ENCODE assay signal across 21 cellular contexts in genomic region chrX:13115457-13115856, GRCh38.
"Had no signal": no experiment of that assay in that cellular context is flagged by ENCODE, and none has a peak within 500 bp of the region (broad histone marks: within the 10 kb centered on the region; RNA-seq: fewer than 3 reads in every experiment).

No MANE protein-coding gene starts in this region.

- H3K36me3 ChIP-seq: brain microvascular endothelial cell, esophagus muscularis mucosa, left lung, pancreas had no signal

- H3K27ac ChIP-seq: brain microvascular endothelial cell, left lung, pancreas had no signal

- H3K4me3 ChIP-seq: esophagus muscularis mucosa, left lung, pancreas had no signal

- DNase-seq: activated CD4-positive, alpha-beta T cell treated with anti-CD3 and anti-CD28 coated beads, Interleukin-2, amount 10 ng/mL, durations not matched to agents 24 days and 14 days; activated CD8-positive, alpha-beta T cell treated with anti-CD3 and anti-CD28 coated beads for 36 hours; activated naive CD4-positive, alpha-beta T cell treated with anti-CD3 and anti-CD28 coated beads for 36 hours; activated T-cell treated with anti-CD3 and anti-CD28 coated beads, Interleukin-2, amount 50 U/mL, for 4 hours; brain microvascular endothelial cell; cerebellar nuclear complex; effector CD8-positive, alpha-beta T cell; hypothalamus; islet precursor cell; left lung; mesendoderm; naive thymus-derived CD8-positive, alpha-beta T cell; pancreas; stimulated activated CD4-positive, alpha-beta T cell treated with anti-CD3 and anti-CD28 coated beads, Interleukin-12 subunit alpha, Interleukin-12 subunit beta, amount 100 ng/mL, for 4 hours; stimulated activated CD4-positive, alpha-beta T cell treated with anti-CD3 and anti-CD28 coated beads, Interleukin-1b, Interleukin-23, amount 100 ng/mL, for 48 hours; stimulated activated CD8-positive, alpha-beta memory T cell treated with anti-CD3 and anti-CD28 coated beads, Interleukin-4, amount 100 ng/mL, for 48 hours; stimulated activated naive CD4-positive, alpha-beta T cell; substantia nigra; T1000; trophoblast cell had no signal

- H3K27me3 ChIP-seq: brain microvascular endothelial cell, esophagus muscularis mucosa, left lung, pancreas had no signal

- H3K9me3 ChIP-seq: pancreas had no signal

- ATAC-seq: activated CD8-positive, alpha-beta T cell treated with anti-CD3 and anti-CD28 coated beads for 36 hours; activated T-cell treated with anti-CD3 and anti-CD28 coated beads, Interleukin-2, amount 50 U/mL, for 4 hours; left lung; naive thymus-derived CD8-positive, alpha-beta T cell had no signal
